ENCODE assay signal across 21 cellular contexts in genomic region chr4:90833698-90834097, GRCh38.
DNase-seq lines count a peak whose midpoint lies in the region; ATAC-seq and TF ChIP-seq lines count a peak whose summit lies in the region.
"Had no signal": no experiment of that assay in that cellular context is flagged by ENCODE, and none has a peak within 500 bp of the region (broad histone marks: within the 10 kb centered on the region; RNA-seq: fewer than 3 reads in every experiment).

No MANE protein-coding gene starts in this region.

- H3K4me3 Mint-ChIP-seq in GM23338: peak overlapping the region; percentile 44; the same call in 1 of the 3 replicates
- H3K4me3 Mint-ChIP-seq in WTC11: peak overlapping the region; percentile 27; the same call in 1 of the 2 replicates
- no peak overlapping the region for H3K4me3 Mint-ChIP-seq in stimulated activated memory B cell treated with anti-CD40 and anti-IgM and Interleukin-4, amounts not matched to agents 10 μg/mL and 1 μg/mL and 100 μg/mL, for 72 hours
- H3K4me3 Mint-ChIP-seq: CD8-positive, alpha-beta T cell had no signal

- H3K79me2 ChIP-seq in GM23338 (replicated peaks; ENCODE audit: insufficient read depth): no peaks in the 10 kb centered on the region

- peaks cover 36% of the 10 kb centered on the region for H3K4me1 Mint-ChIP-seq in GM23338
- H3K4me1 Mint-ChIP-seq in WTC11: peaks cover 57% of the 10 kb centered on the region
- H3K4me1 Mint-ChIP-seq in stimulated activated memory B cell treated with anti-CD40 and anti-IgM and Interleukin-4, amounts not matched to agents 10 μg/mL and 1 μg/mL and 100 μg/mL, for 72 hours: no peaks in the 10 kb centered on the region

- H3K27ac Mint-ChIP-seq in GM23338 (peak overlapping the region; percentile 97), WTC11 (peak overlapping the region; percentile 40)
- H3K27ac Mint-ChIP-seq in stimulated activated memory B cell treated with anti-CD40 and anti-IgM and Interleukin-4, amounts not matched to agents 10 μg/mL and 1 μg/mL and 100 μg/mL, for 72 hours: no peak overlapping the region
- H3K27ac Mint-ChIP-seq: CD8-positive, alpha-beta T cell had no signal

- WGBS in HUES64: 17% methylated on average over 1 of the region's 1 CpG

- H3K27me3 Mint-ChIP-seq in GM23338 (ENCODE audit: insufficient read depth, low read depth, poor library complexity): no peaks in the 10 kb centered on the region
- H3K27me3 Mint-ChIP-seq in WTC11 (ENCODE audit: low read depth): no peaks in the 10 kb centered on the region
- H3K27me3 Mint-ChIP-seq in stimulated activated memory B cell treated with anti-CD40 and anti-IgM and Interleukin-4, amounts not matched to agents 10 μg/mL and 1 μg/mL and 100 μg/mL, for 72 hours: no peaks in the 10 kb centered on the region

- H3K9me3 Mint-ChIP-seq in GM23338 (no peaks in the 10 kb centered on the region), WTC11 (no peaks in the 10 kb centered on the region)
- no peaks in the 10 kb centered on the region for H3K9me3 Mint-ChIP-seq in stimulated activated memory B cell treated with anti-CD40 and anti-IgM and Interleukin-4, amounts not matched to agents 10 μg/mL and 1 μg/mL and 100 μg/mL, for 72 hours

- H3K4me2 ChIP-seq in GM23338: peak overlapping the region; percentile 26

- H3K4me3 ChIP-seq in GM23338 (peak overlapping the region; percentile 15; the same call in 1 of the 2 replicates), HUES64 (ENCODE audit: low read length) (no peak overlapping the region; the same call in 1 of the 2 replicates), iPS-20b (ENCODE audit: low read length) (peak overlapping the region; percentile 48; the same call in 1 of the 2 replicates)
- H3K4me3 ChIP-seq: SJCRH30 had no signal

- H3K9me3 ChIP-seq in HUES64 (ENCODE audit: insufficient read depth, low read depth, low read length) (no peaks in the 10 kb centered on the region), iPS-20b (ENCODE audit: insufficient read depth, low read depth, low read length) (no peaks in the 10 kb centered on the region)
- H3K9me3 ChIP-seq: SJCRH30 had no signal

- peaks cover 8% of the 10 kb centered on the region; the same call in 1 of the 2 replicates for H3K9me2 ChIP-seq in GM23338 (ENCODE audit: insufficient read depth)

- DNase-seq in GM23338 (ENCODE audit: low spot score) (peak; percentile 70), WTC11 (ENCODE audit: low spot score) (no peak), HPDE6-E6E7 (ENCODE audit: extremely low spot score) (no peak), germinal center (ENCODE audit: low spot score) (no peak)
- DNase-seq: 8988T; AML-193; C1 segment of cervical spinal cord; Calu3; CD8-positive, alpha-beta T cell; DMS153; HCEC 1CT; Kasumi-1; NCI-H1694 treated with DMSO at 0.1 percent for 48 hours; NCI-H446; NCI-H774; OCI-M1; SJCRH30 had no signal

- peak overlapping the region; percentile 73 for H3K27ac ChIP-seq in GM23338 (ENCODE audit: low read depth)
- H3K27ac ChIP-seq in HUES64 (ENCODE audit: low read depth, low read length): peak overlapping the region; percentile 93
- H3K27ac ChIP-seq in iPS-20b (ENCODE audit: low read length): peak overlapping the region; percentile 93
- H3K27ac ChIP-seq: SJCRH30 had no signal

- TF ChIP-seq CTCF in GM23338 (conservative IDR thresholded peaks at IDR 0.05; ENCODE audit: low read depth in 2 of 2) (no peak), WTC11 (IDR thresholded peaks at IDR 0.05) (no peak)

- no peak overlapping the region for H2AFZ ChIP-seq in GM23338

- peak; percentile 99 for ATAC-seq in GM23338
- ATAC-seq in WTC11: peak; percentile 98
- no peak for ATAC-seq in HG03520 (IDR thresholded peaks at IDR 0.05; ENCODE audit: unreplicated experiment)
- ATAC-seq in stimulated activated memory B cell treated with anti-CD40 and anti-IgM and Interleukin-4, amounts not matched to agents 10 μg/mL and 1 μg/mL and 100 μg/mL, for 72 hours: no peak
- ATAC-seq: CD8-positive, alpha-beta T cell had no signal

- POLR2A ChIA-PET in WTC11 (lab: Charles Lee): no interaction called here

- H3K36me3 ChIP-seq in GM23338 (ENCODE audit: insufficient read depth): no peaks in the 10 kb centered on the region
- no peaks in the 10 kb centered on the region for H3K36me3 ChIP-seq in HUES64 (ENCODE audit: insufficient read depth, low read length)
- H3K36me3 ChIP-seq in iPS-20b (ENCODE audit: insufficient read depth, low read depth, low read length): no peaks in the 10 kb centered on the region
- H3K36me3 ChIP-seq: SJCRH30 had no signal

- H3K9ac ChIP-seq in HUES64 (ENCODE audit: low read depth, low read length): peak overlapping the region; percentile 52
- peak overlapping the region; percentile 56; the same call in 1 of the 2 replicates for H3K9ac ChIP-seq in iPS-20b (ENCODE audit: low read depth, low read length)

- CTCF ChIA-PET in WTC11 (lab: Charles Lee): interaction anchor here (1.6 kb wide), 1 partner anchor 11 kb away, joined by 3 read pairs; no protein-coding TSS in a partner anchor

- no peaks in the 10 kb centered on the region for H4K20me1 ChIP-seq in GM23338 (replicated peaks; ENCODE audit: insufficient read depth)

- H3K4me1 ChIP-seq in GM23338 (ENCODE audit: insufficient read depth) (peaks cover 46% of the 10 kb centered on the region), HUES64 (ENCODE audit: insufficient read depth, low read length) (peaks cover 47% of the 10 kb centered on the region), iPS-20b (ENCODE audit: insufficient read depth, low read length) (peaks cover 30% of the 10 kb centered on the region; the same call in 1 of the 2 replicates)
- H3K4me1 ChIP-seq: SJCRH30 had no signal

- H3K36me3 Mint-ChIP-seq in GM23338 (ENCODE audit: low read depth) (peaks cover 16% of the 10 kb centered on the region; the same call in 2 of the 3 replicates), WTC11 (peaks cover 5% of the 10 kb centered on the region; the same call in 1 of the 2 replicates)
- peaks cover 7% of the 10 kb centered on the region for H3K36me3 Mint-ChIP-seq in stimulated activated memory B cell treated with anti-CD40 and anti-IgM and Interleukin-4, amounts not matched to agents 10 μg/mL and 1 μg/mL and 100 μg/mL, for 72 hours
- H3K36me3 Mint-ChIP-seq: CD8-positive, alpha-beta T cell had no signal

- no peaks in the 10 kb centered on the region for H3F3A ChIP-seq in GM23338 (replicated peaks; ENCODE audit: low read depth)

- H3K27me3 ChIP-seq in GM23338 (ENCODE audit: insufficient read depth) (no peaks in the 10 kb centered on the region), HUES64 (ENCODE audit: insufficient read depth, low read length) (no peaks in the 10 kb centered on the region), iPS-20b (ENCODE audit: insufficient read depth, low read length) (no peaks in the 10 kb centered on the region)
- H3K27me3 ChIP-seq: SJCRH30 had no signal

TF ChIP-seq in GM23338, 12 proteins besides CTCF, POLR2A, EP300 and RAD21 (continues in another document):
- TF ChIP-seq JUNB (IDR thresholded peaks at IDR 0.05; ENCODE audit: unreplicated experiment) (no peak), STAT1 (IDR thresholded peaks at IDR 0.05; ENCODE audit: unreplicated experiment) (no peak)

TF ChIP-seq in WTC11, 78 proteins besides CTCF, POLR2A, EP300 and RAD21 (continues in another document):
- TF ChIP-seq PRRX2 (CRISPR knock-in tag; IDR thresholded peaks at IDR 0.05) (peak; percentile 12; the same call in 1 of the 2 replicates), JAZF1 (CRISPR knock-in tag; IDR thresholded peaks at IDR 0.05) (no peak), ZNF423 (CRISPR knock-in tag; IDR thresholded peaks at IDR 0.05) (peak; percentile 69), AFF4 (CRISPR knock-in tag; IDR thresholded peaks at IDR 0.05; ENCODE audit: borderline replicate concordance) (no peak), EMX1 (CRISPR knock-in tag; IDR thresholded peaks at IDR 0.05) (0 out of 2 replicates have a peak, but pooled peaks have one; percentile 46), MXD4 (CRISPR knock-in tag; IDR thresholded peaks at IDR 0.05; ENCODE audit: borderline replicate concordance) (0 out of 2 replicates have a peak, but pooled peaks have one; percentile 6), FOXK1 (CRISPR knock-in tag; IDR thresholded peaks at IDR 0.05) (0 out of 2 replicates have a peak, but pooled peaks have one; percentile 22), ELF4 (CRISPR knock-in tag; IDR thresholded peaks at IDR 0.05; ENCODE audit: low read depth) (no peak), E2F5 (CRISPR knock-in tag; IDR thresholded peaks at IDR 0.05) (no peak)

Comparison
In these comparisons a context has a peak if more than half of its experiments do, and no peak if none do; other contexts are left out.
1. ATAC-seq: peak in GM23338 (single experiment) and WTC11 (single experiment); none in HG03520 (single experiment) and stimulated activated memory B cell treated with anti-CD40 and anti-IgM and Interleukin-4, amounts not matched to agents 10 μg/mL and 1 μg/mL and 100 μg/mL, for 72 hours (single experiment).
2. Peak in every context shown above with its lines, with median percentiles within 50 percentile points of each other: H3K27ac ChIP-seq.